8 cellular contexts compared by ENCODE assay signal in the genomic region with DNA sequence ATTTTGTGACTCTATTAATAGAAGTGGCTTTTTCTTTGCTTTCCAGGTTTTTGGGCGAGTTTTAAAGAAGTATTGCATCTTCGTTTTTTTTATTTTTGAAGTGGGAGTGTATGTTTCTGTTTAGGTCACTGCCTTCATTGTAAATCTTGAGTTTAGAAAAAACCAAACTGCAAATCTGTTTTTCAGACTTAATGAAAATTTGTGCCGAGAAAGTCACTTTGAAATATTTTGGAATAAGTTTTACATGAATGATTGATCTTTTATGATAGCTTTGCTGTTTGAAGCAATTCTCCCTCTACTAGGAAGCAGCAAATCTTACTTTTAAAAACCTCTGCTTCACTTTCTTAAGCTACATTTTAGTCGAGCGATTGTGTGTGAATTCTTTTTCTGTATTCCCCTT. TPM values are rescaled to one million over a fixed set of nuclear protein-coding genes. Genes with fewer than 3 reads are reported as not detected.
DNase-seq lines count a peak whose midpoint lies in the region; ATAC-seq and TF ChIP-seq lines count a peak whose summit lies in the region.

No MANE protein-coding gene starts in this region.

- no peaks in the 10 kb centered on the region for H3K27me3 Mint-ChIP-seq in activated CD8-positive, alpha-beta memory T cell treated with anti-CD3 and anti-CD28 coated beads, Interleukin-2, amount 10 ng/mL, durations not matched to agents 7 days and 5 days
- H3K27me3 Mint-ChIP-seq in activated CD8-positive, alpha-beta T cell treated with anti-CD3 and anti-CD28 coated beads for 36 hours, result no peaks in the 10 kb centered on the region
- H3K27me3 Mint-ChIP-seq in stimulated activated naive CD8-positive, alpha-beta T cell treated with anti-CD3 and anti-CD28 coated beads, Interleukin-15, amount 100 ng/mL, for 72 hours, result no peaks in the 10 kb centered on the region

- no peak overlapping the region for H3K27ac ChIP-seq in iPS-18a (ENCODE audit: low read length)

- ATAC-seq in activated CD8-positive, alpha-beta memory T cell treated with anti-CD3 and anti-CD28 coated beads, Interleukin-2, amount 10 ng/mL, durations not matched to agents 7 days and 5 days, result no peak
- ATAC-seq in activated CD8-positive, alpha-beta T cell treated with anti-CD3 and anti-CD28 coated beads for 36 hours, result no peak
- no peak for ATAC-seq in stimulated activated naive CD8-positive, alpha-beta T cell treated with anti-CD3 and anti-CD28 coated beads, Interleukin-15, amount 100 ng/mL, for 72 hours

- H3K27ac Mint-ChIP-seq in activated CD8-positive, alpha-beta memory T cell treated with anti-CD3 and anti-CD28 coated beads, Interleukin-2, amount 10 ng/mL, durations not matched to agents 7 days and 5 days, result no peak overlapping the region
- H3K27ac Mint-ChIP-seq in activated CD8-positive, alpha-beta T cell treated with anti-CD3 and anti-CD28 coated beads for 36 hours, result no peak overlapping the region
- H3K27ac Mint-ChIP-seq in stimulated activated naive CD8-positive, alpha-beta T cell treated with anti-CD3 and anti-CD28 coated beads, Interleukin-15, amount 100 ng/mL, for 72 hours, result no peak overlapping the region

- peaks cover 21% of the 10 kb centered on the region for H3K36me3 Mint-ChIP-seq in activated CD8-positive, alpha-beta memory T cell treated with anti-CD3 and anti-CD28 coated beads, Interleukin-2, amount 10 ng/mL, durations not matched to agents 7 days and 5 days
- H3K36me3 Mint-ChIP-seq in activated CD8-positive, alpha-beta T cell treated with anti-CD3 and anti-CD28 coated beads for 36 hours (ENCODE audit: low read depth), result peaks cover 28% of the 10 kb centered on the region

- H3K4me1 Mint-ChIP-seq in activated CD8-positive, alpha-beta memory T cell treated with anti-CD3 and anti-CD28 coated beads, Interleukin-2, amount 10 ng/mL, durations not matched to agents 7 days and 5 days, result peaks cover 69% of the 10 kb centered on the region
- H3K4me1 Mint-ChIP-seq in activated CD8-positive, alpha-beta T cell treated with anti-CD3 and anti-CD28 coated beads for 36 hours (ENCODE audit: low read depth), result peaks cover 70% of the 10 kb centered on the region
- peaks cover 78% of the 10 kb centered on the region for H3K4me1 Mint-ChIP-seq in stimulated activated naive CD8-positive, alpha-beta T cell treated with anti-CD3 and anti-CD28 coated beads, Interleukin-15, amount 100 ng/mL, for 72 hours

- POLR2A ChIA-PET in activated CD8-positive, alpha-beta T cell treated with anti-CD3 and anti-CD28 coated beads for 36 hours (lab: Charles Lee), result interaction anchor here (1.5 to 3.2 kb wide), 2 partner anchors 64 to 154 kb away, joined by 4 to 18 read pairs; a partner anchor contains a TSS

- peaks cover 5% of the 10 kb centered on the region for H3K36me3 ChIP-seq in iPS-18a (ENCODE audit: control insufficient read depth, low read depth, low read length)

- TF ChIP-seq CTCF in activated CD8-positive, alpha-beta T cell treated with anti-CD3 and anti-CD28 coated beads for 36 hours (IDR thresholded peaks at IDR 0.05), result no peak

- intact Hi-C loops in activated CD8-positive, alpha-beta T cell treated with anti-CD3 and anti-CD28 coated beads for 36 hours (cut with micrococcal nuclease), result loop anchor here (10.0 kb wide), 1 partner anchor 147 kb away; no protein-coding TSS in a partner anchor

- H3K9me3 ChIP-seq in iPS-18a (ENCODE audit: control insufficient read depth, low read depth, low read length), result no peaks in the 10 kb centered on the region

- H3K4me1 ChIP-seq in iPS-18a (ENCODE audit: control insufficient read depth, low read depth, low read length), result peaks cover 48% of the 10 kb centered on the region

- H3K4me3 ChIP-seq in iPS-18a (ENCODE audit: low read length), result peak overlapping the region; percentile 97

- H3K9ac ChIP-seq in iPS-18a (ENCODE audit: low read length), result peak overlapping the region; percentile 78

- no peaks in the 10 kb centered on the region for H3K9me3 Mint-ChIP-seq in activated CD8-positive, alpha-beta memory T cell treated with anti-CD3 and anti-CD28 coated beads, Interleukin-2, amount 10 ng/mL, durations not matched to agents 7 days and 5 days (ENCODE audit: low read depth)
- H3K9me3 Mint-ChIP-seq in activated CD8-positive, alpha-beta T cell treated with anti-CD3 and anti-CD28 coated beads for 36 hours, result no peaks in the 10 kb centered on the region
- H3K9me3 Mint-ChIP-seq in stimulated activated naive CD8-positive, alpha-beta T cell treated with anti-CD3 and anti-CD28 coated beads, Interleukin-15, amount 100 ng/mL, for 72 hours, result no peaks in the 10 kb centered on the region

- H3K27me3 ChIP-seq in iPS-18a (ENCODE audit: control insufficient read depth, insufficient read depth, low read length), result no peaks in the 10 kb centered on the region

- DNase-seq in activated CD8-positive, alpha-beta memory T cell treated with anti-CD3 and anti-CD28 coated beads, Interleukin-2, amount 10 ng/mL, durations not matched to agents 7 days and 5 days, result no peak
- no peak for DNase-seq in activated CD8-positive, alpha-beta memory T cell treated with anti-CD3 and anti-CD28 coated beads, Interleukin-2, amount 50 U/mL, for 4 hours
- DNase-seq in activated CD8-positive, alpha-beta T cell treated with anti-CD3 and anti-CD28 coated beads for 36 hours, result no peak
- DNase-seq in stimulated activated naive CD8-positive, alpha-beta T cell treated with anti-CD3 and anti-CD28 coated beads, Interleukin-15, amount 100 ng/mL, for 72 hours, result no peak
- DNase-seq in stimulated activated CD8-positive, alpha-beta memory T cell treated with anti-CD3 and anti-CD28 coated beads, Interleukin-4, amount 100 ng/mL, for 48 hours, result no peak
- no peak for DNase-seq in NCI-H524 (lab: John Stamatoyannopoulos, UW)
- DNase-seq in effector CD4-positive, alpha-beta T cell, result no peak

- H3K4me3 Mint-ChIP-seq in activated CD8-positive, alpha-beta memory T cell treated with anti-CD3 and anti-CD28 coated beads, Interleukin-2, amount 10 ng/mL, durations not matched to agents 7 days and 5 days, result peak overlapping the region; percentile 55
- H3K4me3 Mint-ChIP-seq in activated CD8-positive, alpha-beta T cell treated with anti-CD3 and anti-CD28 coated beads for 36 hours, result peak overlapping the region; percentile 98
- peak overlapping the region; percentile 89 to 91 for H3K4me3 Mint-ChIP-seq in stimulated activated naive CD8-positive, alpha-beta T cell treated with anti-CD3 and anti-CD28 coated beads, Interleukin-15, amount 100 ng/mL, for 72 hours

- CTCF ChIA-PET in activated CD8-positive, alpha-beta memory T cell treated with anti-CD3 and anti-CD28 coated beads, Interleukin-2, amount 10 ng/mL, durations not matched to agents 7 days and 5 days (lab: Charles Lee), result interaction anchor here (1.1 to 1.8 kb wide), 3 partner anchors 20 to 65 kb away, joined by 3 to 10 read pairs (median 4); no protein-coding TSS in a partner anchor
- CTCF ChIA-PET in activated CD8-positive, alpha-beta T cell treated with anti-CD3 and anti-CD28 coated beads for 36 hours (lab: Charles Lee), result interaction anchor here (0.9 to 1.6 kb wide), 3 partner anchors 13 to 212 kb away, joined by 3 to 4 read pairs (median 4); a partner anchor contains a TSS

RNA-seq across cellular contexts. Expression of a gene that starts 2.2 kb away (rescaled TPM):
- 10 to 100 TPM; 66.8 to 72.7 TPM for total RNA-seq in activated CD8-positive, alpha-beta memory T cell treated with anti-CD3 and anti-CD28 coated beads, Interleukin-2, amount 10 ng/mL, durations not matched to agents 7 days and 5 days
- 10 to 100 TPM; 68.1 to 71.2 TPM for total RNA-seq in activated CD8-positive, alpha-beta T cell treated with anti-CD3 and anti-CD28 coated beads for 36 hours
